8 cellular contexts compared by ENCODE assay signal in genomic region chr5:172770675-172771438, GRCh38. TPM values are rescaled to one million over a fixed set of nuclear protein-coding genes. Genes with fewer than 3 reads are reported as not detected.
DNase-seq lines count a peak whose midpoint lies in the region; ATAC-seq and TF ChIP-seq lines count a peak whose summit lies in the region.

DUSP1 (minus strand) TSS chr5:172771195; CDS start chr5:172770952, 243 bp downstream.

- H3K36me3 ChIP-seq in Caco-2 (ENCODE audit: control insufficient read depth, insufficient read depth, low read length) (peaks cover 5% of the 10 kb centered on the region; the same call in 1 of the 2 replicates), endocrine pancreas (ENCODE audit: control insufficient read depth, insufficient read depth, low read length) (peaks cover 28% of the 10 kb centered on the region)

- H3K4me3 ChIP-seq in Caco-2 (ENCODE audit: low read depth, low read length) (peak within 1 kb of the TSS; percentile 96), endocrine pancreas (ENCODE audit: control insufficient read depth, insufficient read depth, low read length) (peak within 1 kb of the TSS; percentile 94)

- DNase-seq in Caco-2 (peak; percentile 98), HUDEP-2 (lab: John Stamatoyannopoulos, UW; ENCODE audit: unreplicated experiment in 76 of 76) (peak; percentile 26 to 99 (median 95)), NOMO-1 (lab: John Stamatoyannopoulos, UW; ENCODE audit: unreplicated experiment in 2 of 2) (peak; percentile 81 to 92), mesenteric fat pad (ENCODE audit: low spot score) (peak; percentile 100)
- DNase-seq in activated CD8-positive, alpha-beta memory T cell treated with anti-CD3 and anti-CD28 coated beads, Interleukin-2, amount 50 U/mL, for 24 hours (ENCODE audit: extremely low read depth), result peak; percentile 85
- DNase-seq in stimulated activated CD8-positive, alpha-beta memory T cell treated with anti-CD3 and anti-CD28 coated beads, Interleukin-15, amount 100 ng/mL, for 1 hour (ENCODE audit: low read depth), result peak; percentile 95

- H3K27ac Mint-ChIP-seq in Caco-2 (ENCODE audit: unreplicated experiment), result peak within 1 kb of the TSS; percentile 96

- H3K27me3 ChIP-seq in Caco-2 (replicated peaks; ENCODE audit: control insufficient read depth, insufficient read depth, low read length) (no peaks in the 10 kb centered on the region), endocrine pancreas (ENCODE audit: control insufficient read depth, insufficient read depth, low read length) (no peaks in the 10 kb centered on the region)

- H3K36me3 Mint-ChIP-seq in Caco-2 (ENCODE audit: insufficient read depth, unreplicated experiment), result peaks cover 68% of the 10 kb centered on the region

- no TSS peak for BruUV-seq in Caco-2 (replicated peaks; lab: Mats Ljungman, UMichigan)

- peaks cover 48% of the 10 kb centered on the region for H3K4me1 ChIP-seq in Caco-2
- H3K4me1 ChIP-seq in endocrine pancreas (ENCODE audit: control insufficient read depth, insufficient read depth, low read length), result no peaks in the 10 kb centered on the region

- H3K4me3 Mint-ChIP-seq in Caco-2 (ENCODE audit: unreplicated experiment), result peak within 1 kb of the TSS; percentile 89

- H3K9me3 ChIP-seq in Caco-2 (no peaks in the 10 kb centered on the region), endocrine pancreas (ENCODE audit: control insufficient read depth, low read length) (no peaks in the 10 kb centered on the region)

- peak within 1 kb of the TSS; percentile 95 for H3K9ac ChIP-seq in endocrine pancreas (ENCODE audit: control insufficient read depth, insufficient read depth, low read length)

- H3K4me1 Mint-ChIP-seq in Caco-2 (ENCODE audit: low read depth, unreplicated experiment), result peaks cover 35% of the 10 kb centered on the region

- peak; percentile 43 for ATAC-seq in GM21360 (IDR thresholded peaks at IDR 0.05; ENCODE audit: unreplicated experiment)

- intact Hi-C loops in Caco-2 (cut with micrococcal nuclease; ENCODE audit: unreplicated experiment), result loop anchor here (1.0 to 5.0 kb wide), 2 partner anchors 46 to 181 kb away; no protein-coding TSS in a partner anchor

- no peaks in the 10 kb centered on the region for H3K27me3 Mint-ChIP-seq in Caco-2 (ENCODE audit: insufficient read depth, unreplicated experiment)

- peak; percentile 47 to 53 for TF ChIP-seq CTCF in Caco-2 (IDR thresholded peaks at IDR 0.05; ENCODE audit: insufficient read depth in 1 of 2, low read depth in 1 of 2, low read length in 1 of 2, severe bottlenecking in 1 of 2, unreplicated experiment in 1 of 2)

- CTCF ChIA-PET in Caco-2 (lab: Charles Lee), result interaction anchor here (1.2 to 3.3 kb wide), 6 partner anchors 54 to 134 kb away, joined by 3 to 40 read pairs (median 10); no protein-coding TSS in a partner anchor

- H3K9me3 Mint-ChIP-seq in Caco-2 (ENCODE audit: unreplicated experiment), result no peaks in the 10 kb centered on the region

- POLR2A ChIA-PET in Caco-2 (lab: Charles Lee), result interaction anchor here (0.6 to 4.5 kb wide), 20 partner anchors 20 to 560 kb away, joined by 3 to 94 read pairs (median 5); partner anchors contain the start of genes ERGIC1 and RPL26L1

RNA-seq across cellular contexts. Expression of gene DUSP1, which starts in this region (rescaled TPM):
- total RNA-seq in Caco-2 (2022) (28.3 and 29.2 TPM in 2 replicates), mesenteric fat pad (1,666 TPM)

Comparison
In these comparisons a context has a peak if more than half of its experiments do, and no peak if none do; other contexts are left out.
1. Peak in every context shown above with its lines: DNase-seq, ATAC-seq and H3K4me3 ChIP-seq.
2. RNA of gene DUSP1 (total RNA-seq): 1,666 TPM in mesenteric fat pad (single experiment); 28.3 to 29.2 TPM in Caco-2; every median in the first group is over 10 times any median in the second.